Comparison of ENCODE assay signal across 14 cellular contexts in genomic region chr4:39124885-39125599, GRCh38. TPM values are rescaled to one million over a fixed set of nuclear protein-coding genes. Genes with fewer than 3 reads are reported as not detected.
DNase-seq lines count a peak whose midpoint lies in the region; ATAC-seq lines count a peak whose summit lies in the region.
"Had no signal": no experiment of that assay in that cellular context is flagged by ENCODE, and none has a peak within 500 bp of the region (broad histone marks: within the 10 kb centered on the region; RNA-seq: fewer than 3 reads in every experiment).

No MANE protein-coding gene starts in this region.

- peak overlapping the region; percentile 9 to 96 (median 74) for H3K27ac Mint-ChIP-seq in naive B cell
- H3K27ac Mint-ChIP-seq: activated naive CD8-positive, alpha-beta T cell treated with anti-CD3 and anti-CD28 coated beads, Interleukin-2, amount 10 ng/mL, durations not matched to agents 7 days and 5 days had no signal

- peaks cover 9 to 23% (median 11%) of the 10 kb centered on the region in 3 donors for H3K4me1 Mint-ChIP-seq in naive B cell
- H3K4me1 Mint-ChIP-seq: activated naive CD8-positive, alpha-beta T cell treated with anti-CD3 and anti-CD28 coated beads, Interleukin-2, amount 10 ng/mL, durations not matched to agents 7 days and 5 days had no signal

- peaks cover 0 to 15% (median 3%) of the 10 kb centered on the region in 7 donors for H3K9me3 Mint-ChIP-seq in naive B cell
- H3K9me3 Mint-ChIP-seq: activated naive CD8-positive, alpha-beta T cell treated with anti-CD3 and anti-CD28 coated beads, Interleukin-2, amount 10 ng/mL, durations not matched to agents 7 days and 5 days; neural crest cell had no signal

- no peaks in the 10 kb centered on the region for H3K27me3 Mint-ChIP-seq in naive B cell
- H3K27me3 Mint-ChIP-seq: activated naive CD8-positive, alpha-beta T cell treated with anti-CD3 and anti-CD28 coated beads, Interleukin-2, amount 10 ng/mL, durations not matched to agents 7 days and 5 days had no signal

- ATAC-seq in GM19043 (IDR thresholded peaks at IDR 0.05; ENCODE audit: low read depth, unreplicated experiment) (peak; percentile 81), HG02610 (IDR thresholded peaks at IDR 0.05; ENCODE audit: unreplicated experiment) (peak; percentile 49), HG03378 (IDR thresholded peaks at IDR 0.05; ENCODE audit: unreplicated experiment) (peak; percentile 82), naive B cell (ENCODE audit: low read depth in 2 of 2) (peak; percentile 90 to 92)
- ATAC-seq: foreskin keratinocyte had no signal

- peaks cover 20 to 21% of the 10 kb centered on the region in 2 donors for H3K36me3 Mint-ChIP-seq in naive B cell

- DNase-seq in naive B cell, result peak; percentile 52
- no peak for DNase-seq in NCI-H774 (lab: John Stamatoyannopoulos, UW)
- no peak for DNase-seq in stimulated activated CD4-positive, alpha-beta T cell treated with anti-CD3 and anti-CD28 coated beads, Interleukin-4, amount 100 ng/mL, for 1 hour
- DNase-seq in mesenteric fat pad (ENCODE audit: low spot score), result no peak
- DNase-seq: activated CD4-positive, alpha-beta T cell treated with anti-CD3 and anti-CD28 coated beads, Interleukin-2, amount 50 U/mL, for 48 hours; activated naive CD8-positive, alpha-beta T cell treated with anti-CD3 and anti-CD28 coated beads, Interleukin-2, amount 10 ng/mL, durations not matched to agents 7 days and 5 days; foreskin keratinocyte; kidney glomerular epithelial cell; NCI-H1092; NCI-H82 had no signal

- peak overlapping the region in 3 of 8 donors; percentile 10 to 36 (median 14) for H3K4me3 Mint-ChIP-seq in naive B cell
- H3K4me3 Mint-ChIP-seq: activated naive CD8-positive, alpha-beta T cell treated with anti-CD3 and anti-CD28 coated beads, Interleukin-2, amount 10 ng/mL, durations not matched to agents 7 days and 5 days; neural crest cell had no signal

RNA-seq across cellular contexts. Expression of gene WDR19, which starts 57.3 kb away (rescaled TPM):
- polyA plus RNA-seq in naive B cell (ENCODE audit: low read depth in 6 of 6), result 10 to 100 TPM in 1 of 6 donors, 1 to 10 TPM in 5; 4.6 to 10.6 (median 7.4) TPM
- 26.1 TPM for total RNA-seq in mesenteric fat pad
